Comparison of ENCODE assay signal across 8 cellular contexts in the genomic region with DNA sequence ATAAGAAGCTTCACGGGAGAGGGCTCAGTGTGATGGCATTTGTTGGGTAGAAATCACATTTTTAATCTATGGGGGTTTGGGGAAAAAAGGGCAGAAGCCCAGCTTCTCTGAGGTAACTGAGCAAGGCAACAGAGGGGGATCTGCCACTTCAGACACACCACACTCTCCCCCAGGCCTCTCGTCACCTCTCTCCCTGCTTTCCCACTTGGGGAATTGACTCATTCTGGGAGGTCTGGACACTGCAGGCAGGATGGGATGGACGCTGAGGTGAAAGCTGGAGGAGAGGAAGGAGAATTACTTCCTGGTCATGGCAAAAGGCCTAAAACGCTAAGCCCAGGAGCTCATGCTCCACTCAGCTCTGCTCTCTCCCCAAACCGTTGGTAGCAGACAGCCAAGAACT. TPM values are rescaled to one million over a fixed set of nuclear protein-coding genes. Genes with fewer than 3 reads are reported as not detected.
DNase-seq lines count a peak whose midpoint lies in the region; ATAC-seq lines count a peak whose summit lies in the region.

No MANE protein-coding gene starts in this region.

- H3K4me3 Mint-ChIP-seq in activated CD4-positive, alpha-beta T cell treated with anti-CD3 and anti-CD28 coated beads for 36 hours: no peak overlapping the region
- peak overlapping the region; percentile 61 for H3K4me3 Mint-ChIP-seq in activated naive CD8-positive, alpha-beta T cell
- H3K4me3 Mint-ChIP-seq in immature natural killer cell: peak overlapping the region; percentile 56 to 85 (median 80)

- CTCF ChIA-PET in activated CD4-positive, alpha-beta T cell treated with anti-CD3 and anti-CD28 coated beads for 36 hours (lab: Charles Lee): interaction anchor here (0.6 to 3.6 kb wide), 10 partner anchors 10 to 473 kb away, joined by 3 to 10 read pairs (median 4); no protein-coding TSS in a partner anchor

- no peaks in the 10 kb centered on the region for H3K27me3 Mint-ChIP-seq in activated CD4-positive, alpha-beta T cell treated with anti-CD3 and anti-CD28 coated beads for 36 hours
- H3K27me3 Mint-ChIP-seq in activated naive CD8-positive, alpha-beta T cell: no peaks in the 10 kb centered on the region
- H3K27me3 Mint-ChIP-seq in immature natural killer cell (ENCODE audit: low read depth in 3 of 3): peaks cover 0 to 3% (median 0%) of the 10 kb centered on the region in 3 donors

- peaks cover 17% of the 10 kb centered on the region for H3K4me1 ChIP-seq in stomach smooth muscle (ENCODE audit: control insufficient read depth, insufficient read depth, low read length)

- peaks cover 25% of the 10 kb centered on the region for H3K4me1 Mint-ChIP-seq in activated CD4-positive, alpha-beta T cell treated with anti-CD3 and anti-CD28 coated beads for 36 hours
- H3K4me1 Mint-ChIP-seq in activated naive CD8-positive, alpha-beta T cell (ENCODE audit: low read depth): peaks cover 39% of the 10 kb centered on the region
- peaks cover 16 to 28% of the 10 kb centered on the region in 2 donors for H3K4me1 Mint-ChIP-seq in immature natural killer cell

- H3K27ac Mint-ChIP-seq in activated CD4-positive, alpha-beta T cell treated with anti-CD3 and anti-CD28 coated beads for 36 hours: peak overlapping the region; percentile 84
- H3K27ac Mint-ChIP-seq in activated naive CD8-positive, alpha-beta T cell: peak overlapping the region; percentile 77
- H3K27ac Mint-ChIP-seq in immature natural killer cell: peak overlapping the region; percentile 73 to 93 (median 83)

- ATAC-seq in activated CD4-positive, alpha-beta T cell treated with anti-CD3 and anti-CD28 coated beads for 36 hours: no peak
- no peak for ATAC-seq in GM21526 (IDR thresholded peaks at IDR 0.05; ENCODE audit: low FRiP score, unreplicated experiment)
- no peak for ATAC-seq in GM19351 (IDR thresholded peaks at IDR 0.05; ENCODE audit: unreplicated experiment)

- H3K9ac ChIP-seq in stomach smooth muscle (ENCODE audit: low read length in 2 of 2): peak overlapping the region in 1 of 2 donors; percentile 21

- no peak overlapping the region for H3K4me3 ChIP-seq in stomach smooth muscle (ENCODE audit: low read length in 2 of 2)

- DNase-seq in activated CD4-positive, alpha-beta T cell treated with anti-CD3 and anti-CD28 coated beads for 36 hours: no peak
- DNase-seq in activated CD4-positive, alpha-beta T cell treated with anti-CD3 and anti-CD28 coated beads, Interleukin-2, amount 50 U/mL, for 4 hours: no peak
- no peak for DNase-seq in immature natural killer cell
- DNase-seq in NCI-H2107 (lab: John Stamatoyannopoulos, UW): no peak

- intact Hi-C loops in activated CD4-positive, alpha-beta T cell treated with anti-CD3 and anti-CD28 coated beads for 36 hours (cut with DNase I, micrococcal nuclease): loop anchor here in 1 of 2 experiments (2.0 kb wide), 1 partner anchor 296 kb away; no protein-coding TSS in a partner anchor

- no peaks in the 10 kb centered on the region for H3K36me3 Mint-ChIP-seq in activated CD4-positive, alpha-beta T cell treated with anti-CD3 and anti-CD28 coated beads for 36 hours (ENCODE audit: low read depth)
- H3K36me3 Mint-ChIP-seq in activated naive CD8-positive, alpha-beta T cell: no peaks in the 10 kb centered on the region
- H3K36me3 Mint-ChIP-seq in immature natural killer cell: no peaks in the 10 kb centered on the region

- peak overlapping the region; percentile 60 for H3K27ac ChIP-seq in stomach smooth muscle (ENCODE audit: low read length)

- no peaks in the 10 kb centered on the region for H3K27me3 ChIP-seq in stomach smooth muscle (ENCODE audit: control insufficient read depth in 1 of 2, insufficient read depth in 2 of 2, low read length in 2 of 2)

- H3K9me3 Mint-ChIP-seq in activated CD4-positive, alpha-beta T cell treated with anti-CD3 and anti-CD28 coated beads for 36 hours (ENCODE audit: low read depth): no peaks in the 10 kb centered on the region
- no peaks in the 10 kb centered on the region for H3K9me3 Mint-ChIP-seq in activated naive CD8-positive, alpha-beta T cell (ENCODE audit: low read depth)
- H3K9me3 Mint-ChIP-seq in immature natural killer cell: no peaks in the 10 kb centered on the region

- no peaks in the 10 kb centered on the region for H3K36me3 ChIP-seq in stomach smooth muscle (ENCODE audit: control insufficient read depth in 2 of 2, insufficient read depth in 2 of 2, low read length in 2 of 2)

- no peaks in the 10 kb centered on the region for H3K9me3 ChIP-seq in stomach smooth muscle (ENCODE audit: control insufficient read depth in 2 of 2, low read length in 2 of 2)

- POLR2A ChIA-PET in activated CD4-positive, alpha-beta T cell treated with anti-CD3 and anti-CD28 coated beads for 36 hours (lab: Charles Lee): interaction anchor here (0.6 to 1.2 kb wide), 3 partner anchors 18 to 468 kb away, joined by 3 to 5 read pairs (median 3); no protein-coding TSS in a partner anchor

RNA-seq across cellular contexts. Expression of gene MYO5C, which starts 33.2 kb away (rescaled TPM):
- under 1 TPM; 0.42 to 0.69 TPM for total RNA-seq in activated CD4-positive, alpha-beta T cell treated with anti-CD3 and anti-CD28 coated beads for 36 hours
- polyA plus RNA-seq in immature natural killer cell: under 1 TPM in 1 of 3 donors, not detected in 2; 0.19 TPM
